Comparison of ENCODE assay signal across 1 cellular context in the genomic region with DNA sequence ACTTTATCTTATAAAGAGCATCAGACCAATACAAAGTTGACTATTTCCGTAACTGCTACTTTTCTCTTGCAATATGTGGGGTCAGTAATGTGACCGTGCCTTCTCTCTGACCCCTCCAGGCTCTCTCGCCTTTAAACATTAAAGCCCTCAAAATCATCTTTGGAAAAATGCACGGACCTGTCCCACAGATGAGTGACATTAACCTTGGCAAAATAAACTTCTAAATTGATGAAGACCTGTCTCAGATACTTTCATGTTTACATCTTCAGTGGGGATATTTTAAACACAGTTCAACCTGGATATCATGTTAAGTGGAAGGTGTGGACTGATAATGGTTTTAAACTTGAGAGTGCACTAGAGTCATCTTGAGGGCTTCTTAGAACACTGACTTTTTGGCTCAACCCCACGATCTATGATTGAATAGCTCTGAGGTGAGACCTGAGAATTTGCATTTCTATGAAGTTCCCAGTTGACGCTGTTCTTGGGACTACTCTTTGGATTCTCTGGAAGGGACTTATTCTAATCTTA.
TF ChIP-seq lines count a peak whose summit lies in the region.

No MANE protein-coding gene starts in this region.

TF ChIP-seq in K562, 482 proteins besides CTCF, POLR2A, EP300 and RAD21 (continued from another document and continues in another):
- TF ChIP-seq CHD7 (IDR thresholded peaks at IDR 0.05; ENCODE audit: low read depth, low read length) (no peak), FUS (optimal IDR thresholded peaks at IDR 0.05; ENCODE audit: low read depth, low read length) (no peak), SMAD2 (IDR thresholded peaks at IDR 0.05; ENCODE audit: low read depth, low read length) (no peak), TCF7L2 (IDR thresholded peaks at IDR 0.05; ENCODE audit: low read depth, low read length) (no peak), BRD9 (IDR thresholded peaks at IDR 0.05; ENCODE audit: low read depth, partially characterized antibody) (peak; percentile 62), ZNF592 (IDR thresholded peaks at IDR 0.05) (0 out of 2 replicates have a peak, but pooled peaks have one; percentile 53), ZNF23 (CRISPR knock-in tag; IDR thresholded peaks at IDR 0.05) (no peak), PRMT5 (CRISPR knock-in tag; IDR thresholded peaks at IDR 0.05) (no peak), USF2 (CRISPR knock-in tag; IDR thresholded peaks at IDR 0.05) (no peak), MYBL2 (IDR thresholded peaks at IDR 0.05; ENCODE audit: low read depth) (no peak), MYBL2 (CRISPR knock-in tag; IDR thresholded peaks at IDR 0.05; ENCODE audit: borderline replicate concordance) (no peak), PRPF4 (IDR thresholded peaks at IDR 0.05; ENCODE audit: insufficient read depth, low read depth, low read length, poor library complexity, severe bottlenecking) (no peak), L3MBTL2 (IDR thresholded peaks at IDR 0.05) (peak; percentile 35; the same call in 1 of the 2 replicates), DPF2 (IDR thresholded peaks at IDR 0.05) (peak; percentile 46; the same call in 1 of the 2 replicates), ARID1B (IDR thresholded peaks at IDR 0.05) (peak; percentile 52), SOX6 (IDR thresholded peaks at IDR 0.05) (no peak), SRSF3 (IDR thresholded peaks at IDR 0.05; ENCODE audit: insufficient read depth, low read length) (no peak), PKNOX1 (IDR thresholded peaks at IDR 0.05) (peak; percentile 29; the same call in 1 of the 2 replicates), SNRNP70 (optimal IDR thresholded peaks at IDR 0.05; ENCODE audit: low read depth, low read length) (no peak), ZNF699 (CRISPR knock-in tag; IDR thresholded peaks at IDR 0.05; ENCODE audit: insufficient replicate concordance) (no peak), NFIC (IDR thresholded peaks at IDR 0.05) (0 out of 2 replicates have a peak, but pooled peaks have one; percentile 33), ZNF436 (CRISPR knock-in tag; IDR thresholded peaks at IDR 0.05) (no peak), TEAD4 (IDR thresholded peaks at IDR 0.05; ENCODE audit: low read length) (peak; percentile 18; the same call in 1 of the 2 replicates), TEAD4 (CRISPR knock-in tag; IDR thresholded peaks at IDR 0.05; ENCODE audit: borderline replicate concordance) (no peak), MTA2 (IDR thresholded peaks at IDR 0.05; ENCODE audit: low read depth) (no peak), RBFOX2 (IDR thresholded peaks at IDR 0.05; ENCODE audit: low read depth, low read length) (0 out of 2 replicates have a peak, but pooled peaks have one; percentile 23), HMGN3 (IDR thresholded peaks at IDR 0.05; ENCODE audit: borderline replicate concordance, extremely low read depth, insufficient read length, low read depth, low read length) (no peak), TAL1 (IDR thresholded peaks at IDR 0.05) (no peak; the same call in 1 of the 2 replicates), NCOA6 (IDR thresholded peaks at IDR 0.05) (no peak), RBM25 (IDR thresholded peaks at IDR 0.05; ENCODE audit: low read depth, low read length, severe bottlenecking) (no peak), CBX2 (IDR thresholded peaks at IDR 0.05; ENCODE audit: insufficient read depth, low read length, poor library complexity, severe bottlenecking) (no peak), FOXA3 (CRISPR knock-in tag; conservative IDR thresholded peaks at IDR 0.05 in 1 of 2, IDR thresholded peaks at IDR 0.05 in 1 of 2) (no peak), ZNF695 (CRISPR knock-in tag; IDR thresholded peaks at IDR 0.05) (no peak), WHSC1 (IDR thresholded peaks at IDR 0.05; ENCODE audit: low read length) (no peak), TAF1 (IDR thresholded peaks at IDR 0.05; ENCODE audit: control insufficient read depth, extremely low read depth, insufficient read depth, low read length, severe bottlenecking) (no peak), RFX7 (CRISPR knock-in tag; IDR thresholded peaks at IDR 0.05) (no peak)
- TF ChIP-seq, protein P1, sequence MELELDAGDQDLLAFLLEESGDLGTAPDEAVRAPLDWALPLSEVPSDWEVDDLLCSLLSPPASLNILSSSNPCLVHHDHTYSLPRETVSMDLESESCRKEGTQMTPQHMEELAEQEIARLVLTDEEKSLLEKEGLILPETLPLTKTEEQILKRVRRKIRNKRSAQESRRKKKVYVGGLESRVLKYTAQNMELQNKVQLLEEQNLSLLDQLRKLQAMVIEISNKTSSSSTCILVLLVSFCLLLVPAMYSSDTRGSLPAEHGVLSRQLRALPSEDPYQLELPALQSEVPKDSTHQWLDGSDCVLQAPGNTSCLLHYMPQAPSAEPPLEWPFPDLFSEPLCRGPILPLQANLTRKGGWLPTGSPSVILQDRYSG (tag; conservative IDR thresholded peaks at IDR 0.05; ENCODE audit: low read depth), result no peak
- TF ChIP-seq, protein P2, sequence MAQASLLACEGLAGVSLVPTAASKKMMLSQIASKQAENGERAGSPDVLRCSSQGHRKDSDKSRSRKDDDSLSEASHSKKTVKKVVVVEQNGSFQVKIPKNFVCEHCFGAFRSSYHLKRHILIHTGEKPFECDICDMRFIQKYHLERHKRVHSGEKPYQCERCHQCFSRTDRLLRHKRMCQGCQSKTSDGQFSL (CRISPR knock-in tag; IDR thresholded peaks at IDR 0.05), result no peak
- TF ChIP-seq, protein P2 (tag; IDR thresholded peaks at IDR 0.05), result no peak
- TF ChIP-seq, protein P3, sequence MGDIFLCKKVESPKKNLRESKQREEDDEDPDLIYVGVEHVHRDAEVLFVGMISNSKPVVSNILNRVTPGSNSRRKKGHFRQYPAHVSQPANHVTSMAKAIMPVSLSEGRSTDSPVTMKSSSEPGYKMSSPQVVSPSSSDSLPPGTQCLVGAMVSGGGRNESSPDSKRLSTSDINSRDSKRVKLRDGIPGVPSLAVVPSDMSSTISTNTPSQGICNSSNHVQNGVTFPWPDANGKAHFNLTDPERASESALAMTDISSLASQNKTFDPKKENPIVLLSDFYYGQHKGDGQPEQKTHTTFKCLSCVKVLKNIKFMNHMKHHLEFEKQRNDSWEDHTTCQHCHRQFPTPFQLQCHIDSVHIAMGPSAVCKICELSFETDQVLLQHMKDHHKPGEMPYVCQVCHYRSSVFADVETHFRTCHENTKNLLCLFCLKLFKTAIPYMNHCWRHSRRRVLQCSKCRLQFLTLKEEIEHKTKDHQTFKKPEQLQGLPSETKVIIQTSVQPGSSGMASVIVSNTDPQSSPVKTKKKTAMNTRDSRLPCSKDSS (IDR thresholded peaks at IDR 0.05; ENCODE audit: low read depth, partially characterized antibody), result no peak
